1 cellular context compared by ENCODE assay signal in the genomic region with DNA sequence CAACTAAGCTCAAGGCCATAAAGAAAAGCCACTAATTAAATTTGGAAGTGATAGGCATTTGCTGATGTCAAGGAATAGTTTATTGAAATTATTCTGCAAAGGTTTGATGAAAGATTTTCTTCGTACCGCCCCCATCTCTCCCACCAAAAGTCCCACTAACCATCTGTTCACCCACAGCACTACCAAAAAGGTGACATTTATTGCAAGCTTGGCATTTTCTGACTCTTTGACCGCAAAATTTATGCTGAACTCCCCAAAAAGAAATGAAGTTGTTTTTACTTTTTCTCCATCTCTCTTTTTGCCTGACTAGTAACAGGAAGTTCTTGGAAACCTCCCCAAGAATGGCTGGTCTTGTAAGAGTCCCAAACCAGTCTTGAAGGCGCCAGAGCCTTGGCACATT.
TF ChIP-seq lines count a peak whose summit lies in the region.

No MANE protein-coding gene starts in this region.

TF ChIP-seq in A549, 52 proteins besides CTCF, POLR2A, EP300 and RAD21 (continued from another document):
- peak; percentile 79 for TF ChIP-seq MAFK (IDR thresholded peaks at IDR 0.05; ENCODE audit: partially characterized antibody)
- no peak for TF ChIP-seq ZSCAN20 (CRISPR knock-in tag; IDR thresholded peaks at IDR 0.05)
- TF ChIP-seq TFCP2L1 (CRISPR knock-in tag; IDR thresholded peaks at IDR 0.05): no peak
